ENCODE assay signal across 18 cellular contexts in the genomic region with DNA sequence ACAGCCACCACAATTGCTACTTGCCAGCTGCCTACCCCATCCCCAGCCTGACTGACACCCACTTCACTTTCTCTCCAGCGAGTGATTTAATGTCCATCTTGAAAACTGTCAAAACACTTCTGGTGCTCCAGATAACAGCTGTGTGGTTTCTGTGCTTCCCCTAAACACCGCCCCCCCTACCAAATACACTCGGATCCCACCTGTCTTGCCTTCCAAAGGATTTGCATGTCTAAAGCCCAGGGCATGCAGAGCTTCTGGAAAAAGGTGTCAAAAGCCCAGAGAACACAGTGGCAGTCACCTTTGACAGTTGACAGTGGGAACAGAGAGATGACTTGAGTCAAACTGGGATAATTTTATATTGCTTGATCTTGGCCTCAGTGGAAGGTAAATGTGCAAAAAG.
DNase-seq lines count a peak whose midpoint lies in the region; TF ChIP-seq lines count a peak whose summit lies in the region.
"Had no signal": no experiment of that assay in that cellular context is flagged by ENCODE, and none has a peak within 500 bp of the region (broad histone marks: within the 10 kb centered on the region; RNA-seq: fewer than 3 reads in every experiment).

No MANE protein-coding gene starts in this region.

- no peaks in the 10 kb centered on the region for H3K9me2 ChIP-seq in neural cell (ENCODE audit: insufficient read depth, low read length)

- no peak for TF ChIP-seq CTCF in neural cell (IDR thresholded peaks at IDR 0.05; ENCODE audit: poor library complexity, severe bottlenecking)
- TF ChIP-seq CTCF in progenitor cell of endocrine pancreas (IDR thresholded peaks at IDR 0.05; ENCODE audit: unreplicated experiment): no peak

- H3K4me1 Mint-ChIP-seq in progenitor cell of endocrine pancreas (ENCODE audit: low read depth): no peaks in the 10 kb centered on the region
- H3K4me1 Mint-ChIP-seq: IgD-negative memory B cell had no signal

- peak; percentile 77 for TF ChIP-seq EP300 in neural cell (conservative IDR thresholded peaks at IDR 0.05; ENCODE audit: poor library complexity, severe bottlenecking)

- no peaks in the 10 kb centered on the region for H3K79me2 ChIP-seq in neural cell (replicated peaks; ENCODE audit: insufficient read depth, low read length)

- H3K36me3 ChIP-seq in neural cell (ENCODE audit: insufficient read depth, low read length): no peaks in the 10 kb centered on the region
- H3K36me3 ChIP-seq: SJSA1 had no signal

- H3K27ac Mint-ChIP-seq in progenitor cell of endocrine pancreas: no peak overlapping the region

- peak overlapping the region; percentile 40 for H3K4me3 ChIP-seq in neural cell (ENCODE audit: low read length)
- H3K4me3 ChIP-seq: SJSA1 had no signal

- H3K27ac ChIP-seq in neural cell (ENCODE audit: low read length): peak overlapping the region; percentile 40
- H3K27ac ChIP-seq: HL-60, RWPE1, SJSA1 had no signal

- H3K9ac ChIP-seq in neural cell (ENCODE audit: low read length): peak overlapping the region; percentile 4

- H3K36me3 Mint-ChIP-seq in progenitor cell of endocrine pancreas (ENCODE audit: insufficient read depth): peaks cover 2% of the 10 kb centered on the region
- H3K36me3 Mint-ChIP-seq: IgD-negative memory B cell had no signal

- H3K27me3 Mint-ChIP-seq in progenitor cell of endocrine pancreas: peaks cover 34% of the 10 kb centered on the region
- H3K27me3 Mint-ChIP-seq: IgD-negative memory B cell had no signal

- peaks cover 6% of the 10 kb centered on the region for H3F3A ChIP-seq in neural cell (ENCODE audit: insufficient read depth, low read length, poor library complexity, severe bottlenecking)

- no peaks in the 10 kb centered on the region for H3K27me3 ChIP-seq in neural cell (ENCODE audit: insufficient read depth, low read depth, low read length)
- H3K27me3 ChIP-seq: SJSA1 had no signal

- H3K4me2 ChIP-seq in neural cell (ENCODE audit: low read length): peak overlapping the region; percentile 41

- no peak overlapping the region for H2AFZ ChIP-seq in neural cell (ENCODE audit: low read depth, low read length)

- TF ChIP-seq RAD21 in neural cell (conservative IDR thresholded peaks at IDR 0.05): no peak

- no peak overlapping the region for H3K4me3 Mint-ChIP-seq in progenitor cell of endocrine pancreas (ENCODE audit: low read depth)
- H3K4me3 Mint-ChIP-seq: IgD-negative memory B cell had no signal

- no peaks in the 10 kb centered on the region for H3K9me3 ChIP-seq in neural cell (ENCODE audit: low read length)
- H3K9me3 ChIP-seq: Caco-2, SJSA1 had no signal

- no peaks in the 10 kb centered on the region for H4K20me1 ChIP-seq in neural cell (ENCODE audit: insufficient read depth)

- peaks cover 11% of the 10 kb centered on the region for H3K9me3 Mint-ChIP-seq in progenitor cell of endocrine pancreas (ENCODE audit: low read depth)

- peak; percentile 85 for DNase-seq in NCI-H1105 (lab: John Stamatoyannopoulos, UW)
- DNase-seq in NCI-H2107 treated with DMSO at 0.1 percent for 48 hours (lab: John Stamatoyannopoulos, UW; ENCODE audit: unreplicated experiment): peak; percentile 84
- peak; percentile 9 for DNase-seq in SK-N-DZ (ENCODE audit: low spot score)
- no peak for DNase-seq in activated CD4-positive, CD25-positive, alpha-beta regulatory T cell treated with anti-CD3 and anti-CD28 coated beads, Interleukin-2, amount 50 U/mL, for 72 hours
- no peak for DNase-seq in progenitor cell of endocrine pancreas (ENCODE audit: low spot score, unreplicated experiment)
- no peak for DNase-seq in NCI-H526 treated with DMSO at 0.1 percent for 48 hours (lab: John Stamatoyannopoulos, UW)
- DNase-seq: Caco-2, DMS53, HCEC 1CT, NCI-H1930, NCI-H2227 treated with DMSO at 0.1 percent for 48 hours, PC-3, T-helper 9 cell had no signal

TF ChIP-seq in neural cell, 6 proteins besides CTCF, POLR2A, EP300 and RAD21:
- TF ChIP-seq TAF1 (IDR thresholded peaks at IDR 0.05; ENCODE audit: low read depth) (no peak), MXI1 (conservative IDR thresholded peaks at IDR 0.05; ENCODE audit: poor library complexity, severe bottlenecking) (no peak), EZH2 (IDR thresholded peaks at IDR 0.05; ENCODE audit: borderline replicate concordance, insufficient read depth, low read length, poor library complexity, severe bottlenecking) (no peak), POLR2AphosphoS5 (IDR thresholded peaks at IDR 0.05) (peak; percentile 42), REST (IDR thresholded peaks at IDR 0.05; ENCODE audit: borderline replicate concordance) (peak; percentile 63), SMC3 (conservative IDR thresholded peaks at IDR 0.05; ENCODE audit: poor library complexity) (no peak)

Comparison
In these comparisons a context has a peak if more than half of its experiments do, and no peak if none do; other contexts are left out.
1. DNase-seq: peak in NCI-H1105 (single experiment), NCI-H2107 treated with DMSO at 0.1 percent for 48 hours (single experiment) and SK-N-DZ (single experiment); none in activated CD4-positive, CD25-positive, alpha-beta regulatory T cell treated with anti-CD3 and anti-CD28 coated beads, Interleukin-2, amount 50 U/mL, for 72 hours (single experiment), progenitor cell of endocrine pancreas (single experiment) and NCI-H526 treated with DMSO at 0.1 percent for 48 hours (single experiment).